Comparison of ENCODE assay signal across 8 cellular contexts in genomic region chr4:156970501-156971167, GRCh38. TPM values are rescaled to one million over a fixed set of nuclear protein-coding genes. Genes with fewer than 3 reads are reported as not detected.
A peak's percentile ranks its signal among the peaks of the same experiment; 100 is the strongest.
DNase-seq lines count a peak whose midpoint lies in the region; ATAC-seq, FAIRE-seq and TF ChIP-seq lines count a peak whose summit lies in the region.

No MANE protein-coding gene starts in this region.

- no peaks in the 10 kb centered on the region for H3K9me2 ChIP-seq in HCT116 (ENCODE audit: insufficient read depth)

- TF ChIP-seq RAD21 in HCT116 (IDR thresholded peaks at IDR 0.05; ENCODE audit: low read depth) (no peak), H1 (IDR thresholded peaks at IDR 0.05 in 1 of 2, conservative IDR thresholded peaks at IDR 0.05 in 1 of 2; ENCODE audit: low read depth in 2 of 2, low read length in 2 of 2) (peak in 1 of 2 experiments; percentile 24; a peak in 1 of 4 replicates)

- TF ChIP-seq POLR2A in HCT116 (IDR thresholded peaks at IDR 0.05; ENCODE audit: borderline replicate concordance, extremely low read depth, insufficient read depth, insufficient read length) = no peak
- TF ChIP-seq POLR2A in H1 (IDR thresholded peaks at IDR 0.05; ENCODE audit: control extremely low read depth in 1 of 2, low read depth in 2 of 2, low read length in 2 of 2) = no peak
- peak; percentile 21 for TF ChIP-seq POLR2A in right lobe of liver (IDR thresholded peaks at IDR 0.05)

- H2BK20ac ChIP-seq in H1 (ENCODE audit: low read length) = 0 out of 2 replicates have a peak overlapping the region, but pooled peaks have one; percentile 25

- H3K4ac ChIP-seq in H1 (replicated peaks; ENCODE audit: insufficient read length, low read depth, low read length) = no peak overlapping the region

- peak; percentile 68 for TF ChIP-seq CTCF in AG09319 (IDR thresholded peaks at IDR 0.05; ENCODE audit: low read depth, low read length)
- 0 out of 6 replicates have a peak, but pooled peaks of 1 of the 3 experiments have one; percentile 11 for TF ChIP-seq CTCF in HCT116 (IDR thresholded peaks at IDR 0.05 in 2 of 3, conservative IDR thresholded peaks at IDR 0.05 in 1 of 3; ENCODE audit: borderline replicate concordance in 1 of 3, insufficient read depth in 1 of 3, low read depth in 2 of 3, low read length in 2 of 3)
- TF ChIP-seq CTCF in H1 (IDR thresholded peaks at IDR 0.05; ENCODE audit: control extremely low read depth in 1 of 3, insufficient read depth in 1 of 3, low read depth in 1 of 3, low read length in 3 of 3) = peak; percentile 2 to 30 (median 23); a peak in 3 of 4 replicates
- TF ChIP-seq CTCF in right lobe of liver (IDR thresholded peaks at IDR 0.05) = peak; percentile 21 to 45 (median 24)

- no peak overlapping the region for H4K8ac ChIP-seq in H1 (ENCODE audit: extremely low read depth, insufficient read depth, low read length)

- H3K9ac ChIP-seq in HCT116 (ENCODE audit: low read length) (peak overlapping the region; percentile 55), H1 (replicated peaks in 1 of 4; ENCODE audit: extremely low read depth in 1 of 4, low read depth in 3 of 4, low read length in 3 of 4) (peak overlapping the region in 1 of 4 experiments; percentile 66; a peak in 3 of 7 replicates)

- TF ChIP-seq EP300 in H1 (IDR thresholded peaks at IDR 0.05; ENCODE audit: borderline replicate concordance in 1 of 2, low read depth in 2 of 2, low read length in 2 of 2) = no peak

- H3K9me3 Mint-ChIP-seq in stimulated activated naive CD8-positive, alpha-beta T cell treated with anti-CD3 and anti-CD28 coated beads, Interleukin-15, amount 100 ng/mL, for 72 hours = peaks cover 0 to 6% of the 10 kb centered on the region in 2 donors

- ATAC-seq in HCT116 (peak; percentile 39), right lobe of liver (peak; percentile 54 to 68 (median 56)), GM19455 (IDR thresholded peaks at IDR 0.05; ENCODE audit: unreplicated experiment) (no peak)
- peak; percentile 23 for ATAC-seq in stimulated activated naive CD8-positive, alpha-beta T cell treated with anti-CD3 and anti-CD28 coated beads, Interleukin-15, amount 100 ng/mL, for 72 hours

- no peak for FAIRE-seq in H1 (lab: Jason Lieb, UNC)

- H3K4me3 ChIP-seq in HCT116 (replicated peaks in 1 of 2; ENCODE audit: low read depth in 1 of 2, low read length in 2 of 2) (peak overlapping the region; percentile 51 to 64), SJCRH30 (peak overlapping the region; percentile 72), H1 (ENCODE audit: extremely low read depth in 1 of 4, insufficient read depth in 2 of 4, low read depth in 3 of 4, low read length in 4 of 4) (peak overlapping the region; percentile 53 to 74 (median 62)), right lobe of liver (peak overlapping the region; percentile 62 to 67 (median 63))

- H4K20me1 ChIP-seq in HCT116 (ENCODE audit: insufficient read depth) = no peaks in the 10 kb centered on the region
- peaks cover 0 to 5% of the 10 kb centered on the region in 2 experiments for H4K20me1 ChIP-seq in H1 (replicated peaks in 1 of 2; ENCODE audit: control insufficient read depth in 1 of 2, insufficient read depth in 2 of 2, low read length in 2 of 2)

- H2AFZ ChIP-seq in HCT116 (ENCODE audit: low read depth, low read length, poor library complexity, severe bottlenecking) (no peak overlapping the region), H1 (ENCODE audit: low read length) (peak overlapping the region; percentile 81)

- DNase-seq in AG09319 (ENCODE audit: extremely low read depth, low read depth) (no peak), HCT116 (ENCODE audit: low read depth, low spot score) (no peak), SJCRH30 (peak; percentile 62 to 68), H1 (ENCODE audit: low read depth in 1 of 2, low spot score in 2 of 2) (peak in 1 of 2 experiments; percentile 63), right lobe of liver (peak; percentile 68 to 78 (median 72)), NCI-H774 (lab: John Stamatoyannopoulos, UW) (no peak)
- no peak for DNase-seq in stimulated activated naive CD8-positive, alpha-beta T cell treated with anti-CD3 and anti-CD28 coated beads, Interleukin-15, amount 100 ng/mL, for 72 hours

- no peak overlapping the region for H2BK5ac ChIP-seq in H1 (ENCODE audit: low read depth, low read length)

- H3K27ac Mint-ChIP-seq in stimulated activated naive CD8-positive, alpha-beta T cell treated with anti-CD3 and anti-CD28 coated beads, Interleukin-15, amount 100 ng/mL, for 72 hours = no peak overlapping the region

- H2BK15ac ChIP-seq in H1 (ENCODE audit: low read length) = peak overlapping the region; percentile 89; the same call in 1 of the 2 replicates

- H3K9me3 ChIP-seq in HCT116 (ENCODE audit: control insufficient read depth in 1 of 2, insufficient read depth in 1 of 2, low read depth in 1 of 2, low read length in 2 of 2) (no peaks in the 10 kb centered on the region), SJCRH30 (replicated peaks) (no peaks in the 10 kb centered on the region), H1 (ENCODE audit: insufficient read depth in 2 of 2, low read depth in 1 of 2, low read length in 1 of 2) (no peaks in the 10 kb centered on the region), right lobe of liver (no peaks in the 10 kb centered on the region)

- H2BK12ac ChIP-seq in H1 (ENCODE audit: low read depth, low read length) = 0 out of 2 replicates have a peak overlapping the region, but pooled peaks have one; percentile 53

- RAD21 ChIA-PET in HCT116 (lab: Charles Lee; ENCODE audit: low non-redundant PET in 1 of 2, low total read pairs in 2 of 2, uncharacterized antibody in 2 of 2, unreplicated experiment in 2 of 2) = interaction anchor here in 1 of 2 experiments (0.8 kb wide), 1 partner anchor 115 kb away, joined by 3 read pairs; no protein-coding TSS in a partner anchor

- H4K5ac ChIP-seq in H1 (ENCODE audit: insufficient read length, low read depth, low read length) = no peak overlapping the region

- H3K27me3 Mint-ChIP-seq in stimulated activated naive CD8-positive, alpha-beta T cell treated with anti-CD3 and anti-CD28 coated beads, Interleukin-15, amount 100 ng/mL, for 72 hours = peaks cover 64% of the 10 kb centered on the region

- peak overlapping the region; percentile 85 for H3K4me2 ChIP-seq in HCT116 (ENCODE audit: low read length)
- peak overlapping the region; percentile 87 to 99 for H3K4me2 ChIP-seq in H1 (ENCODE audit: insufficient read depth in 1 of 2, low read depth in 2 of 2, low read length in 2 of 2)

- no peak overlapping the region for H3K14ac ChIP-seq in H1 (ENCODE audit: insufficient read length)

- no peaks in the 10 kb centered on the region for H3K36me3 ChIP-seq in HCT116 (ENCODE audit: control insufficient read depth in 1 of 2, insufficient read depth in 2 of 2, low read length in 2 of 2)
- no peaks in the 10 kb centered on the region for H3K36me3 ChIP-seq in SJCRH30
- H3K36me3 ChIP-seq in H1 (ENCODE audit: control insufficient read depth in 2 of 4, insufficient read depth in 4 of 4, low read length in 3 of 4) = no peaks in the 10 kb centered on the region
- no peaks in the 10 kb centered on the region for H3K36me3 ChIP-seq in right lobe of liver

- H3K79me2 ChIP-seq in HCT116 (ENCODE audit: insufficient read depth, low read length) (peaks cover 4% of the 10 kb centered on the region), H1 (ENCODE audit: control insufficient read depth in 1 of 2, insufficient read depth in 2 of 2, low read length in 2 of 2) (no peaks in the 10 kb centered on the region)

- CTCF ChIA-PET in HCT116 (lab: Charles Lee) (interaction anchor here (1.8 to 3.1 kb wide), 2 partner anchors 25 to 496 kb away, joined by 4 to 17 read pairs; no protein-coding TSS in a partner anchor), H1 (lab: Charles Lee; ENCODE audit: partially characterized antibody) (interaction anchor here (0.8 to 3.9 kb wide), 9 partner anchors 10 to 495 kb away, joined by 3 to 14 read pairs (median 4); no protein-coding TSS in a partner anchor)

- H3K4me3 Mint-ChIP-seq in stimulated activated naive CD8-positive, alpha-beta T cell treated with anti-CD3 and anti-CD28 coated beads, Interleukin-15, amount 100 ng/mL, for 72 hours = peak overlapping the region; percentile 65 to 69

- H4K91ac ChIP-seq in H1 (replicated peaks; ENCODE audit: insufficient read length, low read length) = no peak overlapping the region

- no peaks in the 10 kb centered on the region for H3K27me3 ChIP-seq in HCT116 (ENCODE audit: insufficient read depth, low read length)
- no peaks in the 10 kb centered on the region for H3K27me3 ChIP-seq in SJCRH30
- peaks cover 0 to 5% (median 2%) of the 10 kb centered on the region in 4 experiments; a peak in 3 of 7 replicates for H3K27me3 ChIP-seq in H1 (replicated peaks in 1 of 4; ENCODE audit: control insufficient read depth in 3 of 4, extremely low read depth in 1 of 4, insufficient read depth in 3 of 4, low read length in 3 of 4)
- H3K27me3 ChIP-seq in right lobe of liver = no peaks in the 10 kb centered on the region

- H3K79me1 ChIP-seq in H1 (ENCODE audit: low read depth, low read length) = no peaks in the 10 kb centered on the region

- peaks cover 8% of the 10 kb centered on the region for H3K4me1 Mint-ChIP-seq in stimulated activated naive CD8-positive, alpha-beta T cell treated with anti-CD3 and anti-CD28 coated beads, Interleukin-15, amount 100 ng/mL, for 72 hours

- H3K23ac ChIP-seq in H1 (ENCODE audit: insufficient read length) = no peak overlapping the region

- no peak overlapping the region for H2BK120ac ChIP-seq in H1 (replicated peaks; ENCODE audit: low read depth, low read length)

- no peak overlapping the region for H3K56ac ChIP-seq in H1 (replicated peaks; ENCODE audit: insufficient read length, low read depth, low read length)

- H3K4me1 ChIP-seq in HCT116 (ENCODE audit: control insufficient read depth in 1 of 2, insufficient read depth in 2 of 2, low read length in 2 of 2) (peaks cover 0 to 21% of the 10 kb centered on the region in 2 experiments; a peak in 3 of 4 replicates), SJCRH30 (peaks cover 8% of the 10 kb centered on the region), H1 (replicated peaks in 1 of 4; ENCODE audit: control insufficient read depth in 3 of 4, insufficient read depth in 4 of 4, low read length in 3 of 4) (peaks cover 3 to 16% (median 7%) of the 10 kb centered on the region in 4 experiments; a peak in 6 of 7 replicates), right lobe of liver (peaks cover 0 to 38% (median 10%) of the 10 kb centered on the region in 4 donors)

- intact Hi-C loops in HCT116 (cut with micrococcal nuclease) = loop anchor here (5.0 kb wide), 1 partner anchor 77 kb away; no protein-coding TSS in a partner anchor
- intact Hi-C loops in right lobe of liver (cut with DNase I) = no loop called here

- BruUV-seq in HCT116 (replicated peaks; lab: Mats Ljungman, UMichigan) = no TSS peak

- POLR2A ChIA-PET in HCT116 (lab: Charles Lee) (no interaction called here), H1 (lab: Charles Lee; ENCODE audit: partially characterized antibody) (no interaction called here)

- H2AK5ac ChIP-seq in H1 (ENCODE audit: low read depth, low read length) = no peak overlapping the region

- no peak overlapping the region for H3K18ac ChIP-seq in H1 (ENCODE audit: extremely low read depth, low read length)

- peaks cover 6% of the 10 kb centered on the region for H3K23me2 ChIP-seq in H1 (ENCODE audit: low read depth, low read length)

- WGBS in H1 (ENCODE audit: extremely low coverage in 1 of 2, insufficient coverage in 1 of 2, insufficient read length in 1 of 2, insufficient replicate concordance in 2 of 2, low coverage in 1 of 2, low lambda C conversion rate in 2 of 2, missing lambda C conversion rate in 1 of 2), 2 experiments = 3% methylated on average over 20 of the region's 22 CpGs; no CpG with 5 or more reads in 1 of the 2 experiments
- under 1% methylated on average over 17 of the region's 22 CpGs for WGBS in right lobe of liver (ENCODE audit: insufficient coverage, low coverage, low lambda C conversion rate, missing lambda C conversion rate)

- H3K27ac ChIP-seq in HCT116 (ENCODE audit: low read depth, low read length) (peak overlapping the region; percentile 65), SJCRH30 (peak overlapping the region; percentile 60), H1 (ENCODE audit: low read depth, low read length) (no peak overlapping the region), right lobe of liver (peak overlapping the region; percentile 74 to 94 (median 89))

RNA-seq across cellular contexts. Expression of gene PDGFC, which starts 1.0 kb away (rescaled TPM):
- total RNA-seq in HCT116 (2021; ENCODE audit: unreplicated experiment) (9.8 TPM), right lobe of liver (10 to 100 TPM in 3 of 6 experiments, 1 to 10 TPM in 3; 6.6 to 19.0 (median 10.3) TPM)
- polyA plus RNA-seq in HCT116 (2012) = 7.5 and 9.3 TPM in 2 replicates
- total RNA-seq in SJCRH30 (2014; rRNA removed; shearing (Covaris generic)) = 14.1 and 14.6 TPM in 2 replicates
- total RNA-seq in H1 (2021; fragmentation: NEBNext Ultra II Directional; extraction: Animal tissue kit (Norgen Biotek cat#: 25700)) = 2.1 and 2.7 TPM in 2 replicates
- 0.46 and 0.65 TPM in 2 replicates for polyA plus RNA-seq in H1 (2011; rRNA removed)
- polyA plus RNA-seq in H1 (2011; cell fraction: cytosol; rRNA removed) = 0.57 TPM
- polyA plus RNA-seq in H1 (2011; cell fraction: nucleus; rRNA removed) = 1.4 TPM
- 0.71 to 3.5 TPM (median 2.1 TPM) in 4 replicates for polyA plus RNA-seq in H1 (2012, experiment 1 of 2)
- polyA plus RNA-seq in H1 (2012, experiment 2 of 2) = 0.30 TPM
- 2.0 TPM for polyA plus RNA-seq in H1 (2013, experiment 1 of 2)
- 1.7 TPM for polyA plus RNA-seq in H1 (2013, experiment 2 of 2)
- 2.7 and 2.9 TPM in 2 replicates for polyA minus RNA-seq in H1 (2011; rRNA and poly(A)+ RNA removed)
- polyA minus RNA-seq in H1 (2011; cell fraction: cytosol; rRNA and poly(A)+ RNA removed) = 4.8 TPM
- polyA minus RNA-seq in H1 (2011; cell fraction: nucleus; rRNA and poly(A)+ RNA removed) = 5.1 TPM

Comparison
In these comparisons a context has a peak if more than half of its experiments do, and no peak if none do; other contexts are left out.
1. DNase-seq: peak in SJCRH30 (2 of 2) and right lobe of liver (3 of 3); none in AG09319 (single experiment), HCT116 (single experiment), stimulated activated naive CD8-positive, alpha-beta T cell treated with anti-CD3 and anti-CD28 coated beads, Interleukin-15, amount 100 ng/mL, for 72 hours (0 of 2) and NCI-H774 (single experiment).
2. Peak in every context shown above with its lines, with median percentiles within 50 percentile points of each other: H3K4me3 ChIP-seq.